1 cellular context compared by ENCODE assay signal in the genomic region with DNA sequence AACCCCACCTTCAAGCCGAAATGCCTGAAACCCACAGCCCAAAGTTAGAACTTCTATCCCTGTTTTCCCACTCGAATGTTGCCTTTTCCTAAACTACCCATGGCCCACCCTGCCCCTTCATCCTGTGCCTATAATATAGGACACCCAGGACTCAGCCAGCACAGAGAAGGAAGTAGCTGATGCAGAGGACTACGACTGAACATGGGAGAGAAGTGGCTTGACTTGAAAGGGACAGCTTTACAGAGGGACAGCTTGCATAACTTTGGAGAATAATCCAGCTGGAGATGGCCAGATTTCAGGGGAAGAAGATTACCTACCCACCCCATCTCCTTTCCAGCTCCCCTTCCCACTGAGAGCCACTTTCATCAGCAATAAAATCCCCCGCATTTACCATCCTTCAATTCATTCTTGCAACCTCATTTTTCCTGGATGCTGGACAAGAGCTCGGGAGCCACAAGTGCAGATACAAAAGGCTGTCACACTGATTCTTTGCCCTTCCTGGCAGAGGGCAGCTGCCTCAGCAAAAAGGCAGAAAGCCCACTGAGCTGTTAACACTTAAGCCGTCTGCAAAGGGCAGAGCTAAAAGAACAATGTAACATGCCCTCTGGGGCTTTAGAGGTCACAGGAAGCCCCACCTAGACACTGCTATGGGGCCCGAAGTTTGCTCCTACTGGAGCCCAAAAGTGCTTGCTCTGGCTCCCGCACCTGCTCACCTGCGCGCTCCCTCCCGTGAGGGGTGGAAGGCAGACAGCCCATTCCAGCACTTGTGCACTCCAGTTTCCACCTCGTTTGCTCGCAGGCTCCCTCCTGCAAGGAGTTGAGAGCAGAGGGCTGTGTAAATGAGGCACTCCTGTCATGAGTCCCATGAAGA.
TF ChIP-seq lines count a peak whose summit lies in the region.

No MANE protein-coding gene starts in this region.

TF ChIP-seq in HEK293, 187 proteins besides CTCF, POLR2A, EP300 and RAD21 (continued from another document):
- TF ChIP-seq, protein P1, sequence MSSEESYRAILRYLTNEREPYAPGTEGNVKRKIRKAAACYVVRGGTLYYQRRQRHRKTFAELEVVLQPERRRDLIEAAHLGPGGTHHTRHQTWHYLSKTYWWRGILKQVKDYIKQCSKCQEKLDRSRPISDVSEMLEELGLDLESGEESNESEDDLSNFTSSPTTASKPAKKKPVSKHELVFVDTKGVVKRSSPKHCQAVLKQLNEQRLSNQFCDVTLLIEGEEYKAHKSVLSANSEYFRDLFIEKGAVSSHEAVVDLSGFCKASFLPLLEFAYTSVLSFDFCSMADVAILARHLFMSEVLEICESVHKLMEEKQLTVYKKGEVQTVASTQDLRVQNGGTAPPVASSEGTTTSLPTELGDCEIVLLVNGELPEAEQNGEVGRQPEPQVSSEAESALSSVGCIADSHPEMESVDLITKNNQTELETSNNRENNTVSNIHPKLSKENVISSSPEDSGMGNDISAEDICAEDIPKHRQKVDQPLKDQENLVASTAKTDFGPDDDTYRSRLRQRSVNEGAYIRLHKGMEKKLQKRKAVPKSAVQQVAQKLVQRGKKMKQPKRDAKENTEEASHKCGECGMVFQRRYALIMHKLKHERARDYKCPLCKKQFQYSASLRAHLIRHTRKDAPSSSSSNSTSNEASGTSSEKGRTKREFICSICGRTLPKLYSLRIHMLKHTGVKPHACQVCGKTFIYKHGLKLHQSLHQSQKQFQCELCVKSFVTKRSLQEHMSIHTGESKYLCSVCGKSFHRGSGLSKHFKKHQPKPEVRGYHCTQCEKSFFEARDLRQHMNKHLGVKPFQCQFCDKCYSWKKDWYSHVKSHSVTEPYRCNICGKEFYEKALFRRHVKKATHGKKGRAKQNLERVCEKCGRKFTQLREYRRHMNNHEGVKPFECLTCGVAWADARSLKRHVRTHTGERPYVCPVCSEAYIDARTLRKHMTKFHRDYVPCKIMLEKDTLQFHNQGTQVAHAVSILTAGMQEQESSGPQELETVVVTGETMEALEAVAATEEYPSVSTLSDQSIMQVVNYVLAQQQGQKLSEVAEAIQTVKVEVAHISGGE (tag by site-specific recombination; conservative IDR thresholded peaks at IDR 0.05; ENCODE audit: low read depth) = peak; percentile 44; the same call in 1 of the 2 replicates
- no peak for TF ChIP-seq ZNF768 (tag by site-specific recombination; IDR thresholded peaks at IDR 0.05)
- no peak for TF ChIP-seq GLIS2 (tag by site-specific recombination; IDR thresholded peaks at IDR 0.05)
